1 cellular context compared by ENCODE assay signal in the genomic region with DNA sequence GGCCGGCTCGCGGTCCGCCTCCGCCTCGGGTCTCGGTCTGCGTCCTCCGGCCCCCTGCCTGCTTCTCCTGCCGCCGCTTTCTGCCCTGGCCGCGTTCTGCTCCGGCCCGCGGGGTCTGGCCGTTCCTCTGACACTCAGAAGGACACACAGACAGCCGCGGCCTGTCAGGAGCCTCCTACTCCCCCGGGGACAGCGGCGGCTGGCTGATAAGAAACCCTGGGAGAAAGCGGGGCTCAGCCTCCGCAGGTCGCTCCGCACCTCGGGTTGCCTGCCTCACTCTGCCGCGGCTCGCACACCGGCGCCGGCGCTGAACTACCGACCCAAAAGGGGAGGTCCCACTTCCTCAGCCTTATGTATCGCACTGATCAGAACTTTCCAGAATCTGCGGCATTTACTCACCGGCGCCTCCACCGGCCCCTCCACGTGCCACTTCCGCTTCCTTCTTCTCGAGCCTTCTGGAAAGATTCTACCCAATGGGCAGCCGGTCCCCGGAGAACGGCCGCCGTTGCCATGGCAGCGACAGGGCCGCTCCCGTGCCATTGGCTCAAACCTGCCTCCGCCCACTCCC.
A peak's percentile ranks its signal among the peaks of the same experiment; 100 is the strongest.
TF ChIP-seq lines count a peak whose summit lies in the region.

A gene (minus strand): TSS at position 322 of the 568 bp plus-strand sequence. CDS start 322 bp downstream, outside the sequence.

TF ChIP-seq in K562, 482 proteins besides CTCF, POLR2A, EP300 and RAD21 (continued from another document and continues in another):
- TF ChIP-seq, protein P1, sequence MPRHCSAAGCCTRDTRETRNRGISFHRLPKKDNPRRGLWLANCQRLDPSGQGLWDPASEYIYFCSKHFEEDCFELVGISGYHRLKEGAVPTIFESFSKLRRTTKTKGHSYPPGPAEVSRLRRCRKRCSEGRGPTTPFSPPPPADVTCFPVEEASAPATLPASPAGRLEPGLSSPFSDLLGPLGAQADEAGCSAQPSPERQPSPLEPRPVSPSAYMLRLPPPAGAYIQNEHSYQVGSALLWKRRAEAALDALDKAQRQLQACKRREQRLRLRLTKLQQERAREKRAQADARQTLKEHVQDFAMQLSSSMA (CRISPR knock-in tag; IDR thresholded peaks at IDR 0.05) = no peak
- TF ChIP-seq ZNF174 (CRISPR knock-in tag; IDR thresholded peaks at IDR 0.05) (no peak), PTBP1 (IDR thresholded peaks at IDR 0.05; ENCODE audit: low read depth, low read length) (no peak), MYBL2 (IDR thresholded peaks at IDR 0.05; ENCODE audit: low read depth) (no peak), MYBL2 (CRISPR knock-in tag; IDR thresholded peaks at IDR 0.05; ENCODE audit: borderline replicate concordance) (no peak), KDM4B (IDR thresholded peaks at IDR 0.05; ENCODE audit: borderline replicate concordance in 2 of 2, low read depth in 1 of 2) (no peak), FOXK1 (CRISPR knock-in tag; IDR thresholded peaks at IDR 0.05; ENCODE audit: borderline replicate concordance) (no peak), RBM22 (IDR thresholded peaks at IDR 0.05; ENCODE audit: low read depth, low read length, poor library complexity, severe bottlenecking) (no peak), FOXM1 (IDR thresholded peaks at IDR 0.05; ENCODE audit: low read depth) (no peak), FOXM1 (CRISPR knock-in tag; IDR thresholded peaks at IDR 0.05; ENCODE audit: low read depth) (no peak), NELFE (IDR thresholded peaks at IDR 0.05; ENCODE audit: insufficient read depth, insufficient read length) (no peak), RUNX1 (IDR thresholded peaks at IDR 0.05; ENCODE audit: low read depth) (no peak), TBP (optimal IDR thresholded peaks at IDR 0.05; ENCODE audit: low read depth, low read length) (peak; percentile 93), SRSF7 (optimal IDR thresholded peaks at IDR 0.05; ENCODE audit: low read depth, low read length) (no peak), NEUROD1 (IDR thresholded peaks at IDR 0.05; ENCODE audit: borderline replicate concordance, low read depth, low read length, partially characterized antibody) (no peak), CHD4 (IDR thresholded peaks at IDR 0.05; ENCODE audit: insufficient read depth, insufficient replicate concordance, low read depth, low read length, poor library complexity, severe bottlenecking) (no peak), CBX5 (IDR thresholded peaks at IDR 0.05; ENCODE audit: borderline replicate concordance, low read depth) (no peak), ZNF57 (CRISPR knock-in tag; IDR thresholded peaks at IDR 0.05) (no peak), RBM25 (IDR thresholded peaks at IDR 0.05; ENCODE audit: low read depth, low read length, severe bottlenecking) (no peak), PHB2 (IDR thresholded peaks at IDR 0.05; ENCODE audit: low read depth) (no peak), FOXA3 (CRISPR knock-in tag; conservative IDR thresholded peaks at IDR 0.05 in 1 of 2, IDR thresholded peaks at IDR 0.05 in 1 of 2) (no peak), SNRNP70 (optimal IDR thresholded peaks at IDR 0.05; ENCODE audit: low read depth, low read length) (no peak), MCM5 (IDR thresholded peaks at IDR 0.05; ENCODE audit: low read depth) (no peak), ILF3 (IDR thresholded peaks at IDR 0.05; ENCODE audit: borderline replicate concordance) (no peak), KDM1A (IDR thresholded peaks at IDR 0.05) (no peak), NR2C1 (IDR thresholded peaks at IDR 0.05) (no peak), NR2C1 (tag; IDR thresholded peaks at IDR 0.05) (no peak), NCOR1 (IDR thresholded peaks at IDR 0.05) (0 out of 2 replicates have a peak, but pooled peaks have one; percentile 5), RFX5 (IDR thresholded peaks at IDR 0.05; ENCODE audit: low read depth, low read length) (no peak), GTF2E2 (tag; IDR thresholded peaks at IDR 0.05) (no peak), DPF2 (IDR thresholded peaks at IDR 0.05) (no peak), SMC3 (conservative IDR thresholded peaks at IDR 0.05; ENCODE audit: insufficient read depth, low read depth, low read length) (no peak), ZNF232 (CRISPR knock-in tag; IDR thresholded peaks at IDR 0.05) (no peak), DDX20 (tag; IDR thresholded peaks at IDR 0.05; ENCODE audit: low read depth) (no peak), ATF7 (IDR thresholded peaks at IDR 0.05) (no peak), ZNF146 (CRISPR knock-in tag; IDR thresholded peaks at IDR 0.05; ENCODE audit: unreplicated experiment) (no peak), SLC30A9 (CRISPR knock-in tag; IDR thresholded peaks at IDR 0.05) (no peak)
- TF ChIP-seq, protein P2, sequence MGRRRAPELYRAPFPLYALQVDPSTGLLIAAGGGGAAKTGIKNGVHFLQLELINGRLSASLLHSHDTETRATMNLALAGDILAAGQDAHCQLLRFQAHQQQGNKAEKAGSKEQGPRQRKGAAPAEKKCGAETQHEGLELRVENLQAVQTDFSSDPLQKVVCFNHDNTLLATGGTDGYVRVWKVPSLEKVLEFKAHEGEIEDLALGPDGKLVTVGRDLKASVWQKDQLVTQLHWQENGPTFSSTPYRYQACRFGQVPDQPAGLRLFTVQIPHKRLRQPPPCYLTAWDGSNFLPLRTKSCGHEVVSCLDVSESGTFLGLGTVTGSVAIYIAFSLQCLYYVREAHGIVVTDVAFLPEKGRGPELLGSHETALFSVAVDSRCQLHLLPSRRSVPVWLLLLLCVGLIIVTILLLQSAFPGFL (CRISPR knock-in tag; IDR thresholded peaks at IDR 0.05) = no peak
- TF ChIP-seq, protein P3, sequence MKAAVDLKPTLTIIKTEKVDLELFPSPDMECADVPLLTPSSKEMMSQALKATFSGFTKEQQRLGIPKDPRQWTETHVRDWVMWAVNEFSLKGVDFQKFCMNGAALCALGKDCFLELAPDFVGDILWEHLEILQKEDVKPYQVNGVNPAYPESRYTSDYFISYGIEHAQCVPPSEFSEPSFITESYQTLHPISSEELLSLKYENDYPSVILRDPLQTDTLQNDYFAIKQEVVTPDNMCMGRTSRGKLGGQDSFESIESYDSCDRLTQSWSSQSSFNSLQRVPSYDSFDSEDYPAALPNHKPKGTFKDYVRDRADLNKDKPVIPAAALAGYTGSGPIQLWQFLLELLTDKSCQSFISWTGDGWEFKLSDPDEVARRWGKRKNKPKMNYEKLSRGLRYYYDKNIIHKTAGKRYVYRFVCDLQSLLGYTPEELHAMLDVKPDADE (conservative IDR thresholded peaks at IDR 0.05; ENCODE audit: control insufficient read depth, low read depth, low read length) = no peak
- TF ChIP-seq, protein P4, sequence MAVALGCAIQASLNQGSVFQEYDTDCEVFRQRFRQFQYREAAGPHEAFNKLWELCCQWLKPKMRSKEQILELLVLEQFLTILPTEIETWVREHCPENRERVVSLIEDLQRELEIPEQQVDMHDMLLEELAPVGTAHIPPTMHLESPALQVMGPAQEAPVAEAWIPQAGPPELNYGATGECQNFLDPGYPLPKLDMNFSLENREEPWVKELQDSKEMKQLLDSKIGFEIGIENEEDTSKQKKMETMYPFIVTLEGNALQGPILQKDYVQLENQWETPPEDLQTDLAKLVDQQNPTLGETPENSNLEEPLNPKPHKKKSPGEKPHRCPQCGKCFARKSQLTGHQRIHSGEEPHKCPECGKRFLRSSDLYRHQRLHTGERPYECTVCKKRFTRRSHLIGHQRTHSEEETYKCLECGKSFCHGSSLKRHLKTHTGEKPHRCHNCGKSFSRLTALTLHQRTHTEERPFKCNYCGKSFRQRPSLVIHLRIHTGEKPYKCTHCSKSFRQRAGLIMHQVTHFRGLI (CRISPR knock-in tag; IDR thresholded peaks at IDR 0.05) = no peak
- TF ChIP-seq, protein P5, sequence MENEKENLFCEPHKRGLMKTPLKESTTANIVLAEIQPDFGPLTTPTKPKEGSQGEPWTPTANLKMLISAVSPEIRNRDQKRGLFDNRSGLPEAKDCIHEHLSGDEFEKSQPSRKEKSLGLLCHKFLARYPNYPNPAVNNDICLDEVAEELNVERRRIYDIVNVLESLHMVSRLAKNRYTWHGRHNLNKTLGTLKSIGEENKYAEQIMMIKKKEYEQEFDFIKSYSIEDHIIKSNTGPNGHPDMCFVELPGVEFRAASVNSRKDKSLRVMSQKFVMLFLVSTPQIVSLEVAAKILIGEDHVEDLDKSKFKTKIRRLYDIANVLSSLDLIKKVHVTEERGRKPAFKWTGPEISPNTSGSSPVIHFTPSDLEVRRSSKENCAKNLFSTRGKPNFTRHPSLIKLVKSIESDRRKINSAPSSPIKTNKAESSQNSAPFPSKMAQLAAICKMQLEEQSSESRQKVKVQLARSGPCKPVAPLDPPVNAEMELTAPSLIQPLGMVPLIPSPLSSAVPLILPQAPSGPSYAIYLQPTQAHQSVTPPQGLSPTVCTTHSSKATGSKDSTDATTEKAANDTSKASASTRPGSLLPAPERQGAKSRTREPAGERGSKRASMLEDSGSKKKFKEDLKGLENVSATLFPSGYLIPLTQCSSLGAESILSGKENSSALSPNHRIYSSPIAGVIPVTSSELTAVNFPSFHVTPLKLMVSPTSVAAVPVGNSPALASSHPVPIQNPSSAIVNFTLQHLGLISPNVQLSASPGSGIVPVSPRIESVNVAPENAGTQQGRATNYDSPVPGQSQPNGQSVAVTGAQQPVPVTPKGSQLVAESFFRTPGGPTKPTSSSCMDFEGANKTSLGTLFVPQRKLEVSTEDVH (IDR thresholded peaks at IDR 0.05; ENCODE audit: low read depth, partially characterized antibody) = no peak
- TF ChIP-seq, protein P6, sequence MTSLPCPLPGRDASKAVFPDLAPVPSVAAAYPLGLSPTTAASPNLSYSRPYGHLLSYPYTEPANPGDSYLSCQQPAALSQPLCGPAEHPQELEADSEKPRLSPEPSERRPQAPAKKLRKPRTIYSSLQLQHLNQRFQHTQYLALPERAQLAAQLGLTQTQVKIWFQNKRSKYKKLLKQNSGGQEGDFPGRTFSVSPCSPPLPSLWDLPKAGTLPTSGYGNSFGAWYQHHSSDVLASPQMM (CRISPR knock-in tag; IDR thresholded peaks at IDR 0.05) = no peak
- TF ChIP-seq, protein P7, sequence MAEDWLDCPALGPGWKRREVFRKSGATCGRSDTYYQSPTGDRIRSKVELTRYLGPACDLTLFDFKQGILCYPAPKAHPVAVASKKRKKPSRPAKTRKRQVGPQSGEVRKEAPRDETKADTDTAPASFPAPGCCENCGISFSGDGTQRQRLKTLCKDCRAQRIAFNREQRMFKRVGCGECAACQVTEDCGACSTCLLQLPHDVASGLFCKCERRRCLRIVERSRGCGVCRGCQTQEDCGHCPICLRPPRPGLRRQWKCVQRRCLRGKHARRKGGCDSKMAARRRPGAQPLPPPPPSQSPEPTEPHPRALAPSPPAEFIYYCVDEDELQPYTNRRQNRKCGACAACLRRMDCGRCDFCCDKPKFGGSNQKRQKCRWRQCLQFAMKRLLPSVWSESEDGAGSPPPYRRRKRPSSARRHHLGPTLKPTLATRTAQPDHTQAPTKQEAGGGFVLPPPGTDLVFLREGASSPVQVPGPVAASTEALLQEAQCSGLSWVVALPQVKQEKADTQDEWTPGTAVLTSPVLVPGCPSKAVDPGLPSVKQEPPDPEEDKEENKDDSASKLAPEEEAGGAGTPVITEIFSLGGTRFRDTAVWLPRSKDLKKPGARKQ (CRISPR knock-in tag; IDR thresholded peaks at IDR 0.05) = no peak
- TF ChIP-seq, protein P8, sequence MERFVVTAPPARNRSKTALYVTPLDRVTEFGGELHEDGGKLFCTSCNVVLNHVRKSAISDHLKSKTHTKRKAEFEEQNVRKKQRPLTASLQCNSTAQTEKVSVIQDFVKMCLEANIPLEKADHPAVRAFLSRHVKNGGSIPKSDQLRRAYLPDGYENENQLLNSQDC (CRISPR knock-in tag; IDR thresholded peaks at IDR 0.05) = no peak
- TF ChIP-seq, protein P9, sequence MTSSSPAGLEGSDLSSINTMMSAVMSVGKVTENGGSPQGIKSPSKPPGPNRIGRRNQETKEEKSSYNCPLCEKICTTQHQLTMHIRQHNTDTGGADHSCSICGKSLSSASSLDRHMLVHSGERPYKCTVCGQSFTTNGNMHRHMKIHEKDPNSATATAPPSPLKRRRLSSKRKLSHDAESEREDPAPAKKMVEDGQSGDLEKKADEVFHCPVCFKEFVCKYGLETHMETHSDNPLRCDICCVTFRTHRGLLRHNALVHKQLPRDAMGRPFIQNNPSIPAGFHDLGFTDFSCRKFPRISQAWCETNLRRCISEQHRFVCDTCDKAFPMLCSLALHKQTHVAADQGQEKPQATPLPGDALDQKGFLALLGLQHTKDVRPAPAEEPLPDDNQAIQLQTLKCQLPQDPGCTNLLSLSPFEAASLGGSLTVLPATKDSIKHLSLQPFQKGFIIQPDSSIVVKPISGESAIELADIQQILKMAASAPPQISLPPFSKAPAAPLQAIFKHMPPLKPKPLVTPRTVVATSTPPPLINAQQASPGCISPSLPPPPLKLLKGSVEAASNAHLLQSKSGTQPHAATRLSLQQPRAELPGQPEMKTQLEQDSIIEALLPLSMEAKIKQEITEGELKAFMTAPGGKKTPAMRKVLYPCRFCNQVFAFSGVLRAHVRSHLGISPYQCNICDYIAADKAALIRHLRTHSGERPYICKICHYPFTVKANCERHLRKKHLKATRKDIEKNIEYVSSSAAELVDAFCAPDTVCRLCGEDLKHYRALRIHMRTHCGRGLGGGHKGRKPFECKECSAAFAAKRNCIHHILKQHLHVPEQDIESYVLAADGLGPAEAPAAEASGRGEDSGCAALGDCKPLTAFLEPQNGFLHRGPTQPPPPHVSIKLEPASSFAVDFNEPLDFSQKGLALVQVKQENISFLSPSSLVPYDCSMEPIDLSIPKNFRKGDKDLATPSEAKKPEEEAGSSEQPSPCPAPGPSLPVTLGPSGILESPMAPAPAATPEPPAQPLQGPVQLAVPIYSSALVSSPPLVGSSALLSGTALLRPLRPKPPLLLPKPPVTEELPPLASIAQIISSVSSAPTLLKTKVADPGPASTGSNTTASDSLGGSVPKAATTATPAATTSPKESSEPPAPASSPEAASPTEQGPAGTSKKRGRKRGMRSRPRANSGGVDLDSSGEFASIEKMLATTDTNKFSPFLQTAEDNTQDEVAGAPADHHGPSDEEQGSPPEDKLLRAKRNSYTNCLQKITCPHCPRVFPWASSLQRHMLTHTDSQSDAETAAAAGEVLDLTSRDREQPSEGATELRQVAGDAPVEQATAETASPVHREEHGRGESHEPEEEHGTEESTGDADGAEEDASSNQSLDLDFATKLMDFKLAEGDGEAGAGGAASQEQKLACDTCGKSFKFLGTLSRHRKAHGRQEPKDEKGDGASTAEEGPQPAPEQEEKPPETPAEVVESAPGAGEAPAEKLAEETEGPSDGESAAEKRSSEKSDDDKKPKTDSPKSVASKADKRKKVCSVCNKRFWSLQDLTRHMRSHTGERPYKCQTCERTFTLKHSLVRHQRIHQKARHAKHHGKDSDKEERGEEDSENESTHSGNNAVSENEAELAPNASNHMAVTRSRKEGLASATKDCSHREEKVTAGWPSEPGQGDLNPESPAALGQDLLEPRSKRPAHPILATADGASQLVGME (CRISPR knock-in tag; IDR thresholded peaks at IDR 0.05) = peak; percentile 91
